9 cellular contexts compared by ENCODE assay signal in the genomic region with DNA sequence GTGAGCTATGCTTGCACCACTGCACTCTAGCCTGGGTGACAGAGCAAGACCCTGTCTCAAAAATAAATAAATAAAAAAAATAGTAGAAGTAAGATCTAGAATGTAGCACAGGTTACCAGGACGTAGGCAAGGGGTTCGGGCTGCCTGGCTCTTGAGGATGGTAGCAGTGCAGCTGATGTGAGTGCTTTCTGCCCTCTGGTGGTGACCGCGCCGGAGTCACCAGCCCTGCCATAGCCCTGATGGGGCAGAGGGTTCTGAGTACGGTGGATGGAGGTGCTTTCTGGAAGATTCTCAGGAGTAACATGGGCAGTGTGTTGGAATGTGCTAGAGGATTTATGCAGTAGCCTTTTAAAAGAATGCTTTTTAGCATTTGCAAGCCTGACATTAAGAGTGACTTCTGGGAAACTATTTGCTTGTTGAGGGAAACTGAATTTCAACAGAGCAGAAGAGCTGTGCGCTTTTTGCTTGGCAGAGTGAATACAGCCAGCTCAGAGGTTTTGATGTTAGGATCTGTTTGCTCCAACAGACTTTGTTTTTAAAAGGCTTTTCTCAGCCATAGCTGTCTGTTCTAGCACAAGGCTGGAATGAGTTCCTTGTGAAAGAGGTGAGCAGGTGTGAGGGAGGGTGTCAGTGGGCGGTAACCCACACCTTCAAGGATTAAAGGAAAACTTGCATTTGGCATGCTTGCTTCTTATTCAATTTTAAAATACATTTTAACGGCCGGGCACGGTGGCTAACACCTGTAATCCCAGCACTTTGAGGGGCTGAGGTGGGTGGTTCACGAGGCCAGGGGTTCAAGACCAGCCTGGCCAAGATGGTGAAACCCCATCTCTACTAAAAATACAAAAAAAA.
DNase-seq lines count a peak whose midpoint lies in the region; ATAC-seq lines count a peak whose summit lies in the region.
"Had no signal": no experiment of that assay in that cellular context is flagged by ENCODE, and none has a peak within 500 bp of the region (broad histone marks: within the 10 kb centered on the region; RNA-seq: fewer than 3 reads in every experiment).

No MANE protein-coding gene starts in this region.

- peak overlapping the region; percentile 76 for H3K27ac ChIP-seq in caudate nucleus (ENCODE audit: low read depth, low read length)
- H3K27ac ChIP-seq: BLaER1 treated with 17β-estradiol and CSF1 and Interleukin-3, amounts not matched to agents 10 nM and 100 nM had no signal

- peak; percentile 71 for ATAC-seq in left lobe of liver
- ATAC-seq in GM18519 (IDR thresholded peaks at IDR 0.05; ENCODE audit: low FRiP score, unreplicated experiment), result no peak

- peak in 2 of 3 experiments; percentile 39 to 71 for DNase-seq in NCI-H1417 (lab: John Stamatoyannopoulos, UW)
- DNase-seq in NCI-H1417 treated with DMSO at 0.1 percent for 48 hours (lab: John Stamatoyannopoulos, UW), result no peak
- peak; percentile 5 for DNase-seq in NCI-H1694 treated with DMSO at 0.1 percent for 48 hours (lab: John Stamatoyannopoulos, UW)
- DNase-seq in activated CD4-positive, CD25-positive, alpha-beta regulatory T cell treated with anti-CD3 and anti-CD28 coated beads, Interleukin-2, amount 50 U/mL, for 72 hours, result peak; percentile 54
- DNase-seq in caudate nucleus (lab: John Stamatoyannopoulos, UW), result peak in 42 of 61 donors; percentile 15 to 72 (median 34)
- DNase-seq in left lobe of liver (ENCODE audit: low spot score), result peak; percentile 81
- peak in 2 of 3 donors; percentile 38 to 57 for DNase-seq in stimulated activated CD4-positive, alpha-beta T cell treated with anti-CD3 and anti-CD28 coated beads, TNF-alpha, amount 100 ng/mL, for 1 hour (ENCODE audit: low read depth in 3 of 3, low spot score in 1 of 3)
